ENCODE assay signal across 1 cellular context in genomic region chr19:1652471-1653299, GRCh38.
TF ChIP-seq lines count a peak whose summit lies in the region.

Gene TCF3, minus strand, starts transcription at chr19:1652615. Its CDS starts 2,367 bp downstream, at chr19:1650248.

TF ChIP-seq in HepG2, 621 proteins besides CTCF, POLR2A, EP300 and RAD21 (continued from another document and continues in another):
- TF ChIP-seq, protein P1, sequence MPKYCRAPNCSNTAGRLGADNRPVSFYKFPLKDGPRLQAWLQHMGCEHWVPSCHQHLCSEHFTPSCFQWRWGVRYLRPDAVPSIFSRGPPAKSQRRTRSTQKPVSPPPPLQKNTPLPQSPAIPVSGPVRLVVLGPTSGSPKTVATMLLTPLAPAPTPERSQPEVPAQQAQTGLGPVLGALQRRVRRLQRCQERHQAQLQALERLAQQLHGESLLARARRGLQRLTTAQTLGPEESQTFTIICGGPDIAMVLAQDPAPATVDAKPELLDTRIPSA (CRISPR knock-in tag; IDR thresholded peaks at IDR 0.05; ENCODE audit: borderline replicate concordance) = no peak
- TF ChIP-seq RARA (CRISPR knock-in tag; IDR thresholded peaks at IDR 0.05) (no peak; the same call in 1 of the 2 replicates), ZNF670 (CRISPR knock-in tag; IDR thresholded peaks at IDR 0.05; ENCODE audit: borderline replicate concordance) (no peak), BCL6 (CRISPR knock-in tag; IDR thresholded peaks at IDR 0.05) (0 out of 2 replicates have a peak, but pooled peaks have one; percentile 18), ZKSCAN5 (CRISPR knock-in tag; IDR thresholded peaks at IDR 0.05) (no peak), ZNF33A (CRISPR knock-in tag; IDR thresholded peaks at IDR 0.05; ENCODE audit: borderline replicate concordance) (no peak; the same call in 1 of the 2 replicates), ZNF329 (CRISPR knock-in tag; IDR thresholded peaks at IDR 0.05; ENCODE audit: low read depth) (0 out of 2 replicates have a peak, but pooled peaks have one; percentile 23), ZFX (CRISPR knock-in tag; IDR thresholded peaks at IDR 0.05; ENCODE audit: low read depth) (peak; percentile 49; the same call in 1 of the 2 replicates), SP2 (CRISPR knock-in tag; IDR thresholded peaks at IDR 0.05) (peak; percentile 99), KAT7 (CRISPR knock-in tag; IDR thresholded peaks at IDR 0.05; ENCODE audit: borderline replicate concordance) (peak; percentile 11; the same call in 1 of the 2 replicates), SETDB1 (CRISPR knock-in tag; IDR thresholded peaks at IDR 0.05; ENCODE audit: borderline replicate concordance) (no peak), ATF5 (CRISPR knock-in tag; IDR thresholded peaks at IDR 0.05; ENCODE audit: low read depth) (no peak), YEATS2 (CRISPR knock-in tag; IDR thresholded peaks at IDR 0.05; ENCODE audit: borderline replicate concordance) (peak; percentile 92), NPAS2 (CRISPR knock-in tag; IDR thresholded peaks at IDR 0.05; ENCODE audit: borderline replicate concordance) (no peak), ZNF3 (CRISPR knock-in tag; IDR thresholded peaks at IDR 0.05) (no peak), ZNF709 (CRISPR knock-in tag; IDR thresholded peaks at IDR 0.05) (no peak), NFRKB (IDR thresholded peaks at IDR 0.05) (no peak), ZNF614 (CRISPR knock-in tag; IDR thresholded peaks at IDR 0.05; ENCODE audit: borderline replicate concordance) (no peak), FOXC1 (CRISPR knock-in tag; IDR thresholded peaks at IDR 0.05; ENCODE audit: borderline replicate concordance) (peak; percentile 42; the same call in 1 of the 2 replicates), ZNF234 (CRISPR knock-in tag; conservative IDR thresholded peaks at IDR 0.05) (no peak), NKX3-1 (CRISPR knock-in tag; IDR thresholded peaks at IDR 0.05) (peak; percentile 58; the same call in 1 of the 2 replicates), FIP1L1 (IDR thresholded peaks at IDR 0.05; ENCODE audit: borderline replicate concordance, insufficient read depth, low read depth, low read length) (0 out of 2 replicates have a peak, but pooled peaks have one; percentile 33), HES4 (CRISPR knock-in tag; IDR thresholded peaks at IDR 0.05; ENCODE audit: borderline replicate concordance) (no peak; the same call in 1 of the 2 replicates), ZNF563 (CRISPR knock-in tag; IDR thresholded peaks at IDR 0.05) (no peak), EED (CRISPR knock-in tag; IDR thresholded peaks at IDR 0.05) (no peak), ZBTB1 (CRISPR knock-in tag; IDR thresholded peaks at IDR 0.05; ENCODE audit: borderline replicate concordance) (no peak), PAXIP1 (CRISPR knock-in tag; conservative IDR thresholded peaks at IDR 0.05) (peak; percentile 34), ZSCAN29 (CRISPR knock-in tag; conservative IDR thresholded peaks at IDR 0.05) (no peak), CBFB (CRISPR knock-in tag; IDR thresholded peaks at IDR 0.05) (peak; percentile 94), MXI1 (IDR thresholded peaks at IDR 0.05; ENCODE audit: borderline replicate concordance, low read depth, low read length) (peak; percentile 68; the same call in 1 of the 3 replicates), ZNF136 (CRISPR knock-in tag; IDR thresholded peaks at IDR 0.05; ENCODE audit: low read depth) (0 out of 2 replicates have a peak, but pooled peaks have one; percentile 67), ZNF180 (CRISPR knock-in tag; IDR thresholded peaks at IDR 0.05; ENCODE audit: borderline replicate concordance, low read depth) (no peak), KLF15 (CRISPR knock-in tag; IDR thresholded peaks at IDR 0.05; ENCODE audit: borderline replicate concordance) (no peak), SAP130 (CRISPR knock-in tag; IDR thresholded peaks at IDR 0.05; ENCODE audit: low read depth) (peak; percentile 73), PHB2 (IDR thresholded peaks at IDR 0.05; ENCODE audit: partially characterized antibody) (no peak), HNF4A (CRISPR knock-in tag; IDR thresholded peaks at IDR 0.05) (0 out of 2 replicates have a peak, but pooled peaks have one; percentile 4), SIX4 (CRISPR knock-in tag; IDR thresholded peaks at IDR 0.05) (no peak), NCOA5 (CRISPR knock-in tag; IDR thresholded peaks at IDR 0.05) (no peak), ZNF777 (CRISPR knock-in tag; IDR thresholded peaks at IDR 0.05) (peak; percentile 67; the same call in 1 of the 2 replicates), ZSCAN30 (CRISPR knock-in tag; IDR thresholded peaks at IDR 0.05) (no peak), U2AF2 (IDR thresholded peaks at IDR 0.05; ENCODE audit: low read depth, low read length) (no peak), KDM5A (IDR thresholded peaks at IDR 0.05; ENCODE audit: borderline replicate concordance, low read length) (peak; percentile 58; the same call in 1 of the 2 replicates), THYN1 (CRISPR knock-in tag; IDR thresholded peaks at IDR 0.05; ENCODE audit: borderline replicate concordance, low read depth) (no peak), ZNF282 (IDR thresholded peaks at IDR 0.05; ENCODE audit: partially characterized antibody) (no peak), ZKSCAN1 (IDR thresholded peaks at IDR 0.05; ENCODE audit: low read length) (0 out of 2 replicates have a peak, but pooled peaks have one; percentile 6), ZNF737 (CRISPR knock-in tag; IDR thresholded peaks at IDR 0.05; ENCODE audit: borderline replicate concordance) (no peak), ZEB1 (IDR thresholded peaks at IDR 0.05; ENCODE audit: insufficient replicate concordance, low read depth) (no peak), ZNF383 (CRISPR knock-in tag; IDR thresholded peaks at IDR 0.05; ENCODE audit: borderline replicate concordance) (no peak), GPN1 (CRISPR knock-in tag; IDR thresholded peaks at IDR 0.05; ENCODE audit: borderline replicate concordance) (no peak), ZZZ3 (CRISPR knock-in tag; IDR thresholded peaks at IDR 0.05; ENCODE audit: borderline replicate concordance) (no peak; the same call in 1 of the 2 replicates), PATZ1 (CRISPR knock-in tag; IDR thresholded peaks at IDR 0.05) (peak; percentile 72), RARG (CRISPR knock-in tag; IDR thresholded peaks at IDR 0.05; ENCODE audit: low read depth) (no peak), RBM22 (optimal IDR thresholded peaks at IDR 0.05; ENCODE audit: low read length) (no peak), ARNT2 (CRISPR knock-in tag; IDR thresholded peaks at IDR 0.05; ENCODE audit: low read depth) (peak; percentile 12), ZNF674 (CRISPR knock-in tag; IDR thresholded peaks at IDR 0.05; ENCODE audit: low read depth) (no peak), TEAD3 (CRISPR knock-in tag; optimal IDR thresholded peaks at IDR 0.05; ENCODE audit: borderline replicate concordance) (peak; percentile 43), ZNF841 (CRISPR knock-in tag; IDR thresholded peaks at IDR 0.05; ENCODE audit: borderline replicate concordance) (no peak), ZBTB14 (CRISPR knock-in tag; IDR thresholded peaks at IDR 0.05) (peak; percentile 46)
- TF ChIP-seq, protein P2, sequence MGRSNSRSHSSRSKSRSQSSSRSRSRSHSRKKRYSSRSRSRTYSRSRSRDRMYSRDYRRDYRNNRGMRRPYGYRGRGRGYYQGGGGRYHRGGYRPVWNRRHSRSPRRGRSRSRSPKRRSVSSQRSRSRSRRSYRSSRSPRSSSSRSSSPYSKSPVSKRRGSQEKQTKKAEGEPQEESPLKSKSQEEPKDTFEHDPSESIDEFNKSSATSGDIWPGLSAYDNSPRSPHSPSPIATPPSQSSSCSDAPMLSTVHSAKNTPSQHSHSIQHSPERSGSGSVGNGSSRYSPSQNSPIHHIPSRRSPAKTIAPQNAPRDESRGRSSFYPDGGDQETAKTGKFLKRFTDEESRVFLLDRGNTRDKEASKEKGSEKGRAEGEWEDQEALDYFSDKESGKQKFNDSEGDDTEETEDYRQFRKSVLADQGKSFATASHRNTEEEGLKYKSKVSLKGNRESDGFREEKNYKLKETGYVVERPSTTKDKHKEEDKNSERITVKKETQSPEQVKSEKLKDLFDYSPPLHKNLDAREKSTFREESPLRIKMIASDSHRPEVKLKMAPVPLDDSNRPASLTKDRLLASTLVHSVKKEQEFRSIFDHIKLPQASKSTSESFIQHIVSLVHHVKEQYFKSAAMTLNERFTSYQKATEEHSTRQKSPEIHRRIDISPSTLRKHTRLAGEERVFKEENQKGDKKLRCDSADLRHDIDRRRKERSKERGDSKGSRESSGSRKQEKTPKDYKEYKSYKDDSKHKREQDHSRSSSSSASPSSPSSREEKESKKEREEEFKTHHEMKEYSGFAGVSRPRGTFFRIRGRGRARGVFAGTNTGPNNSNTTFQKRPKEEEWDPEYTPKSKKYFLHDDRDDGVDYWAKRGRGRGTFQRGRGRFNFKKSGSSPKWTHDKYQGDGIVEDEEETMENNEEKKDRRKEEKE (IDR thresholded peaks at IDR 0.05) = no peak
- TF ChIP-seq, protein P3, sequence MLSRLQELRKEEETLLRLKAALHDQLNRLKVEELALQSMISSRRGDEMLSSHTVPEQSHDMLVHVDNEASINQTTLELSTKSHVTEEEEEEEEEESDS (CRISPR knock-in tag; IDR thresholded peaks at IDR 0.05; ENCODE audit: borderline replicate concordance) = no peak
- TF ChIP-seq, protein P4, sequence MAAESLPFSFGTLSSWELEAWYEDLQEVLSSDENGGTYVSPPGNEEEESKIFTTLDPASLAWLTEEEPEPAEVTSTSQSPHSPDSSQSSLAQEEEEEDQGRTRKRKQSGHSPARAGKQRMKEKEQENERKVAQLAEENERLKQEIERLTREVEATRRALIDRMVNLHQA (CRISPR knock-in tag; IDR thresholded peaks at IDR 0.05) = no peak
- TF ChIP-seq, protein P5, sequence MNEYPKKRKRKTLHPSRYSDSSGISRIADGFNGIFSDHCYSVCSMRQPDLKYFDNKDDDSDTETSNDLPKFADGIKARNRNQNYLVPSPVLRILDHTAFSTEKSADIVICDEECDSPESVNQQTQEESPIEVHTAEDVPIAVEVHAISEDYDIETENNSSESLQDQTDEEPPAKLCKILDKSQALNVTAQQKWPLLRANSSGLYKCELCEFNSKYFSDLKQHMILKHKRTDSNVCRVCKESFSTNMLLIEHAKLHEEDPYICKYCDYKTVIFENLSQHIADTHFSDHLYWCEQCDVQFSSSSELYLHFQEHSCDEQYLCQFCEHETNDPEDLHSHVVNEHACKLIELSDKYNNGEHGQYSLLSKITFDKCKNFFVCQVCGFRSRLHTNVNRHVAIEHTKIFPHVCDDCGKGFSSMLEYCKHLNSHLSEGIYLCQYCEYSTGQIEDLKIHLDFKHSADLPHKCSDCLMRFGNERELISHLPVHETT (CRISPR knock-in tag; conservative IDR thresholded peaks at IDR 0.05) = peak; percentile 69
